2 cellular contexts compared by ENCODE assay signal in genomic region chr1:115277276-115277675, GRCh38.
TF ChIP-seq lines count a peak whose summit lies in the region.

No MANE protein-coding gene starts in this region.

TF ChIP-seq in SK-N-SH, 30 proteins besides CTCF, POLR2A, EP300 and RAD21 (continued from another document):
- TF ChIP-seq PBX3 (IDR thresholded peaks at IDR 0.05) (peak; percentile 87), NFIC (IDR thresholded peaks at IDR 0.05; ENCODE audit: borderline replicate concordance) (peak; percentile 38; the same call in 1 of the 2 replicates), FOSL2 (IDR thresholded peaks at IDR 0.05; ENCODE audit: borderline replicate concordance, low read depth) (peak; percentile 77; the same call in 1 of the 2 replicates), RXRA (IDR thresholded peaks at IDR 0.05; ENCODE audit: borderline replicate concordance, low read depth) (peak; percentile 30; the same call in 1 of the 2 replicates), TEAD4 (IDR thresholded peaks at IDR 0.05; ENCODE audit: borderline replicate concordance, insufficient read depth) (0 out of 2 replicates have a peak, but pooled peaks have one; percentile 39), ELF1 (IDR thresholded peaks at IDR 0.05) (no peak), TAF1 (IDR thresholded peaks at IDR 0.05; ENCODE audit: borderline replicate concordance, low read depth, low read length) (no peak), MAX (IDR thresholded peaks at IDR 0.05; ENCODE audit: low read depth) (0 out of 2 replicates have a peak, but pooled peaks have one; percentile 27), FOXM1 (IDR thresholded peaks at IDR 0.05; ENCODE audit: low read depth) (0 out of 2 replicates have a peak, but pooled peaks have one; percentile 25), JUND (IDR thresholded peaks at IDR 0.05) (peak; percentile 75), TCF12 (IDR thresholded peaks at IDR 0.05) (peak; percentile 78)
- TF ChIP-seq, protein P1, sequence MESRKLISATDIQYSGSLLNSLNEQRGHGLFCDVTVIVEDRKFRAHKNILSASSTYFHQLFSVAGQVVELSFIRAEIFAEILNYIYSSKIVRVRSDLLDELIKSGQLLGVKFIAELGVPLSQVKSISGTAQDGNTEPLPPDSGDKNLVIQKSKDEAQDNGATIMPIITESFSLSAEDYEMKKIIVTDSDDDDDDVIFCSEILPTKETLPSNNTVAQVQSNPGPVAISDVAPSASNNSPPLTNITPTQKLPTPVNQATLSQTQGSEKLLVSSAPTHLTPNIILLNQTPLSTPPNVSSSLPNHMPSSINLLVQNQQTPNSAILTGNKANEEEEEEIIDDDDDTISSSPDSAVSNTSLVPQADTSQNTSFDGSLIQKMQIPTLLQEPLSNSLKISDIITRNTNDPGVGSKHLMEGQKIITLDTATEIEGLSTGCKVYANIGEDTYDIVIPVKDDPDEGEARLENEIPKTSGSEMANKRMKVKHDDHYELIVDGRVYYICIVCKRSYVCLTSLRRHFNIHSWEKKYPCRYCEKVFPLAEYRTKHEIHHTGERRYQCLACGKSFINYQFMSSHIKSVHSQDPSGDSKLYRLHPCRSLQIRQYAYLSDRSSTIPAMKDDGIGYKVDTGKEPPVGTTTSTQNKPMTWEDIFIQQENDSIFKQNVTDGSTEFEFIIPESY (IDR thresholded peaks at IDR 0.05; ENCODE audit: borderline replicate concordance, low read depth), result peak; percentile 73; the same call in 1 of the 2 replicates
TF ChIP-seq in SK-N-SH: peak in this region for 10.

TF ChIP-seq in SK-N-SH treated with all-trans-retinoic acid at 6 μM for 48 hours, 23 proteins besides CTCF, POLR2A, EP300 and RAD21 (continued from another document):
- TF ChIP-seq, protein P2, sequence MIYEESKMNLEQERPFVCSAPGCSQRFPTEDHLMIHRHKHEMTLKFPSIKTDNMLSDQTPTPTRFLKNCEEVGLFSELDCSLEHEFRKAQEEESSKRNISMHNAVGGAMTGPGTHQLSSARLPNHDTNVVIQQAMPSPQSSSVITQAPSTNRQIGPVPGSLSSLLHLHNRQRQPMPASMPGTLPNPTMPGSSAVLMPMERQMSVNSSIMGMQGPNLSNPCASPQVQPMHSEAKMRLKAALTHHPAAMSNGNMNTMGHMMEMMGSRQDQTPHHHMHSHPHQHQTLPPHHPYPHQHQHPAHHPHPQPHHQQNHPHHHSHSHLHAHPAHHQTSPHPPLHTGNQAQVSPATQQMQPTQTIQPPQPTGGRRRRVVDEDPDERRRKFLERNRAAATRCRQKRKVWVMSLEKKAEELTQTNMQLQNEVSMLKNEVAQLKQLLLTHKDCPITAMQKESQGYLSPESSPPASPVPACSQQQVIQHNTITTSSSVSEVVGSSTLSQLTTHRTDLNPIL (CRISPR knock-in tag; IDR thresholded peaks at IDR 0.05; ENCODE audit: low read depth), result no peak
- TF ChIP-seq ZC3H10 (CRISPR knock-in tag; IDR thresholded peaks at IDR 0.05), result no peak
- no peak for TF ChIP-seq GLIS3 (CRISPR knock-in tag; IDR thresholded peaks at IDR 0.05)
- no peak for TF ChIP-seq TSHZ2 (CRISPR knock-in tag; IDR thresholded peaks at IDR 0.05)
- TF ChIP-seq SNAI2 (CRISPR knock-in tag; IDR thresholded peaks at IDR 0.05), result no peak
- TF ChIP-seq, protein P3, sequence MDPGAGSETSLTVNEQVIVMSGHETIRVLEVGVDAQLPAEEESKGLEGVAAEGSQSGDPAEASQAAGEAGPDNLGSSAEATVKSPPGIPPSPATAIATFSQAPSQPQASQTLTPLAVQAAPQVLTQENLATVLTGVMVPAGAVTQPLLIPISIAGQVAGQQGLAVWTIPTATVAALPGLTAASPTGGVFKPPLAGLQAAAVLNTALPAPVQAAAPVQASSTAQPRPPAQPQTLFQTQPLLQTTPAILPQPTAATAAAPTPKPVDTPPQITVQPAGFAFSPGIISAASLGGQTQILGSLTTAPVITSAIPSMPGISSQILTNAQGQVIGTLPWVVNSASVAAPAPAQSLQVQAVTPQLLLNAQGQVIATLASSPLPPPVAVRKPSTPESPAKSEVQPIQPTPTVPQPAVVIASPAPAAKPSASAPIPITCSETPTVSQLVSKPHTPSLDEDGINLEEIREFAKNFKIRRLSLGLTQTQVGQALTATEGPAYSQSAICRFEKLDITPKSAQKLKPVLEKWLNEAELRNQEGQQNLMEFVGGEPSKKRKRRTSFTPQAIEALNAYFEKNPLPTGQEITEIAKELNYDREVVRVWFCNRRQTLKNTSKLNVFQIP (CRISPR knock-in tag; IDR thresholded peaks at IDR 0.05; ENCODE audit: borderline replicate concordance, low read depth), result no peak
- no peak for TF ChIP-seq ZNF565 (CRISPR knock-in tag; conservative IDR thresholded peaks at IDR 0.05; ENCODE audit: low read depth)
- TF ChIP-seq OSR1 (CRISPR knock-in tag; IDR thresholded peaks at IDR 0.05), result no peak
- no peak for TF ChIP-seq TOX (CRISPR knock-in tag; IDR thresholded peaks at IDR 0.05; ENCODE audit: borderline replicate concordance)
- no peak for TF ChIP-seq ZNF70 (CRISPR knock-in tag; IDR thresholded peaks at IDR 0.05)
- TF ChIP-seq, protein P4, sequence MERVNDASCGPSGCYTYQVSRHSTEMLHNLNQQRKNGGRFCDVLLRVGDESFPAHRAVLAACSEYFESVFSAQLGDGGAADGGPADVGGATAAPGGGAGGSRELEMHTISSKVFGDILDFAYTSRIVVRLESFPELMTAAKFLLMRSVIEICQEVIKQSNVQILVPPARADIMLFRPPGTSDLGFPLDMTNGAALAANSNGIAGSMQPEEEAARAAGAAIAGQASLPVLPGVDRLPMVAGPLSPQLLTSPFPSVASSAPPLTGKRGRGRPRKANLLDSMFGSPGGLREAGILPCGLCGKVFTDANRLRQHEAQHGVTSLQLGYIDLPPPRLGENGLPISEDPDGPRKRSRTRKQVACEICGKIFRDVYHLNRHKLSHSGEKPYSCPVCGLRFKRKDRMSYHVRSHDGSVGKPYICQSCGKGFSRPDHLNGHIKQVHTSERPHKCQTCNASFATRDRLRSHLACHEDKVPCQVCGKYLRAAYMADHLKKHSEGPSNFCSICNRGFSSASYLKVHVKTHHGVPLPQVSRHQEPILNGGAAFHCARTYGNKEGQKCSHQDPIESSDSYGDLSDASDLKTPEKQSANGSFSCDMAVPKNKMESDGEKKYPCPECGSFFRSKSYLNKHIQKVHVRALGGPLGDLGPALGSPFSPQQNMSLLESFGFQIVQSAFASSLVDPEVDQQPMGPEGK (CRISPR knock-in tag; IDR thresholded peaks at IDR 0.05; ENCODE audit: borderline replicate concordance), result no peak
- no peak for TF ChIP-seq TCF4 (CRISPR knock-in tag; IDR thresholded peaks at IDR 0.05; ENCODE audit: borderline replicate concordance)
- no peak for TF ChIP-seq ARNTL (CRISPR knock-in tag; IDR thresholded peaks at IDR 0.05; ENCODE audit: borderline replicate concordance, low read depth)
